Comparison of ENCODE assay signal across 1 cellular context in the genomic region with DNA sequence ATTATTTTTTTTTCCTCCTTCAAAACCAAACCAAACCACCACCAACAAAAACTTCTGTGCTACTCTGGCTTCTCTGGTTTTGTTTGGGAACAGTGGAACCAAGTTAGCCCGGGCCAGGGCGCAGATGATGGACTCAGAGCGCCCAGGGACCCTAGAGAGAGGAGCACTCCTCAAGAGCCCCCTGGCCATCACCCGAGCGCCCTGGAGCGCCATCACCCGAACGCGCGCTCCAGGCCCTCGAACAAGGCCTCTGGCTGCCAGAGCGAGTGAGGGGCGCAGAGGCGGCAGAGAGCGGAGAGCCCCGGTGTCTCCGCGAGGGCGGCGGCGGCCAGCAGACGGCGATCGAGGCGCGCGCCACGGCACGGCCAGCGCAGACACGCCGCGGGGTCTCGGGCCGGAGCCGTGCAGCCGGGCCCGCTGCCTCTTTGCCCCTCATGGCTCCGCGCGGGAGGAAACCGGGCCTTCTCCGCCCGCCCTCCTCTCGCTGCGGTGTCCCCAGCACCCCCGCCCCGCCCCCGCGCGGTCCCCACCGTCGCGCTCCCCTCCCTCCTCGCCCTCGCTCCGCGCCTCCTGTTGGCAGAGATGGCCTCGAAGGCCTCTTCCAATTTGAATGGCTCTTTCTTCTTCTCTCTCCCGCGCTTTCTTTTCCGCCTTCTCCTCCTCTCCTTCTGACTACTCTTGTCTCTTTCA.
TF ChIP-seq lines count a peak whose summit lies in the region.

No MANE protein-coding gene starts in this region.

TF ChIP-seq in SK-N-SH treated with all-trans-retinoic acid at 6 μM for 48 hours, 23 proteins besides CTCF, POLR2A, EP300 and RAD21 (continued from another document):
- TF ChIP-seq, protein P1, sequence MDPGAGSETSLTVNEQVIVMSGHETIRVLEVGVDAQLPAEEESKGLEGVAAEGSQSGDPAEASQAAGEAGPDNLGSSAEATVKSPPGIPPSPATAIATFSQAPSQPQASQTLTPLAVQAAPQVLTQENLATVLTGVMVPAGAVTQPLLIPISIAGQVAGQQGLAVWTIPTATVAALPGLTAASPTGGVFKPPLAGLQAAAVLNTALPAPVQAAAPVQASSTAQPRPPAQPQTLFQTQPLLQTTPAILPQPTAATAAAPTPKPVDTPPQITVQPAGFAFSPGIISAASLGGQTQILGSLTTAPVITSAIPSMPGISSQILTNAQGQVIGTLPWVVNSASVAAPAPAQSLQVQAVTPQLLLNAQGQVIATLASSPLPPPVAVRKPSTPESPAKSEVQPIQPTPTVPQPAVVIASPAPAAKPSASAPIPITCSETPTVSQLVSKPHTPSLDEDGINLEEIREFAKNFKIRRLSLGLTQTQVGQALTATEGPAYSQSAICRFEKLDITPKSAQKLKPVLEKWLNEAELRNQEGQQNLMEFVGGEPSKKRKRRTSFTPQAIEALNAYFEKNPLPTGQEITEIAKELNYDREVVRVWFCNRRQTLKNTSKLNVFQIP (CRISPR knock-in tag; IDR thresholded peaks at IDR 0.05; ENCODE audit: borderline replicate concordance, low read depth) = no peak
- TF ChIP-seq CSDC2 (CRISPR knock-in tag; IDR thresholded peaks at IDR 0.05) = no peak
- TF ChIP-seq RARB (CRISPR knock-in tag; IDR thresholded peaks at IDR 0.05) = no peak
- TF ChIP-seq, protein P2, sequence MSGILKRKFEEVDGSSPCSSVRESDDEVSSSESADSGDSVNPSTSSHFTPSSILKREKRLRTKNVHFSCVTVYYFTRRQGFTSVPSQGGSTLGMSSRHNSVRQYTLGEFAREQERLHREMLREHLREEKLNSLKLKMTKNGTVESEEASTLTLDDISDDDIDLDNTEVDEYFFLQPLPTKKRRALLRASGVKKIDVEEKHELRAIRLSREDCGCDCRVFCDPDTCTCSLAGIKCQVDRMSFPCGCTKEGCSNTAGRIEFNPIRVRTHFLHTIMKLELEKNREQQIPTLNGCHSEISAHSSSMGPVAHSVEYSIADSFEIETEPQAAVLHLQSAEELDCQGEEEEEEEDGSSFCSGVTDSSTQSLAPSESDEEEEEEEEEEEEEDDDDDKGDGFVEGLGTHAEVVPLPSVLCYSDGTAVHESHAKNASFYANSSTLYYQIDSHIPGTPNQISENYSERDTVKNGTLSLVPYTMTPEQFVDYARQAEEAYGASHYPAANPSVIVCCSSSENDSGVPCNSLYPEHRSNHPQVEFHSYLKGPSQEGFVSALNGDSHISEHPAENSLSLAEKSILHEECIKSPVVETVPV (CRISPR knock-in tag; IDR thresholded peaks at IDR 0.05) = no peak
- no peak for TF ChIP-seq GLIS3 (CRISPR knock-in tag; IDR thresholded peaks at IDR 0.05)
- no peak for TF ChIP-seq ZFP30 (CRISPR knock-in tag; IDR thresholded peaks at IDR 0.05)
- no peak for TF ChIP-seq ESRRG (CRISPR knock-in tag; IDR thresholded peaks at IDR 0.05)
- TF ChIP-seq ZNF8 (CRISPR knock-in tag; IDR thresholded peaks at IDR 0.05) = no peak
- TF ChIP-seq BACH2 (CRISPR knock-in tag; IDR thresholded peaks at IDR 0.05; ENCODE audit: borderline replicate concordance) = no peak
TF ChIP-seq in SK-N-SH treated with all-trans-retinoic acid at 6 μM for 48 hours: peak in this region for 0.
